31 cellular contexts compared by ENCODE assay signal in the genomic region with DNA sequence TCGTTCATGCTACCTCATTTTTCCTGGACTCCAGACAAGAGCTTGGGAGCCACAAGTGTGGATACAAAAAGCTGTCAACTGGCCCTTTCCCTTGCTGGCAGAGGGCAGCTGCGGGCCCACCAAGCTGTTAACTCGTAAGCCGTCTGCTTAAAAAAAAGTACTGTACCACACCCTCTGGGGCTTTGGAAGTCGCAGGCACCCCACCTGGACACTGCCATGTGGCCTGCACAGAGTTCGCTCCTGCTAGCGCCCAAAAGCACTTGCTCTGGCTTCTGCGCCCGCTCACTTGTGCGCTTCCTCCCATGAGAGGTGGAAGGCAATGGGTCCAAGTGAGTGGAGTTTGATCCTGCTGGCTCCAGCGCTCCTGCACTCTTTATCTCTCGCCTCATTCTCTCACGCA.
"Had no signal": no experiment of that assay in that cellular context is flagged by ENCODE, and none has a peak within 500 bp of the region (broad histone marks: within the 10 kb centered on the region; RNA-seq: fewer than 3 reads in every experiment).

No MANE protein-coding gene starts in this region.

- H3K79me2 ChIP-seq: parathyroid adenoma had no signal

- H2AFZ ChIP-seq: parathyroid adenoma had no signal

- H3K4me1 ChIP-seq: parathyroid adenoma, psoas muscle, right lobe of liver, sigmoid colon, suprapubic skin, testis, tibial artery, transverse colon, upper lobe of right lung, uterus had no signal

- H3K4me3 Mint-ChIP-seq: naive thymus-derived CD8-positive, alpha-beta T cell; natural killer cell treated with Interleukin-12 subunit alpha and Interleukin-12 subunit beta and Interleukin-15 and Interleukin-18, amount 100 ng/mL, for 72 hours; nephron progenitor cell; neural crest cell; stimulated activated memory B cell treated with anti-CD40 and anti-IgM and Interleukin-4, amounts not matched to agents 10 μg/mL and 1 μg/mL and 100 μg/mL, for 72 hours; stimulated activated naive CD8-positive, alpha-beta T cell treated with anti-CD3 and anti-CD28 coated beads, Interleukin-15, amount 100 ng/mL, for 72 hours; type B pancreatic cell had no signal

- ATAC-seq: naive thymus-derived CD8-positive, alpha-beta T cell; natural killer cell treated with Interleukin-12 subunit alpha and Interleukin-12 subunit beta and Interleukin-15 and Interleukin-18, amount 100 ng/mL, for 72 hours; psoas muscle; right cardiac atrium; right lobe of liver; stimulated activated memory B cell treated with anti-CD40 and anti-IgM and Interleukin-4, amounts not matched to agents 10 μg/mL and 1 μg/mL and 100 μg/mL, for 72 hours; stimulated activated naive CD8-positive, alpha-beta T cell treated with anti-CD3 and anti-CD28 coated beads, Interleukin-15, amount 100 ng/mL, for 72 hours; stimulated activated naive CD8-positive, alpha-beta T cell treated with anti-CD3 and anti-CD28 coated beads, Interleukin-15, Interleukin-2, amounts not matched to agents 100 U/mL and 50 U/mL, for 24 hours; upper lobe of right lung had no signal

- H3K27me3 ChIP-seq: neutrophil, ovary, right lobe of liver, sigmoid colon, suprapubic skin, testis, tibial artery, transverse colon, upper lobe of right lung, uterus had no signal

- H3K27ac ChIP-seq: neutrophil, ovary, parathyroid adenoma, psoas muscle, right lobe of liver, sigmoid colon, suprapubic skin, testis, tibial artery, transverse colon, upper lobe of right lung, uterus had no signal

- H3K36me3 ChIP-seq: neutrophil, ovary, right lobe of liver, sigmoid colon, suprapubic skin, tibial artery, transverse colon, upper lobe of right lung, uterus had no signal

- H3K9me3 ChIP-seq: neutrophil, ovary, psoas muscle, right lobe of liver, sigmoid colon, suprapubic skin, testis, tibial artery, transverse colon, upper lobe of right lung, uterus had no signal

- H3K4me3 ChIP-seq: ovary, psoas muscle, right lobe of liver, sigmoid colon, suprapubic skin, testis, tibial artery, transverse colon, upper lobe of right lung, uterus had no signal

- H3K9me3 Mint-ChIP-seq: nephron progenitor cell; neural crest cell; stimulated activated memory B cell treated with anti-CD40 and anti-IgM and Interleukin-4, amounts not matched to agents 10 μg/mL and 1 μg/mL and 100 μg/mL, for 72 hours; type B pancreatic cell had no signal

- H3K27ac Mint-ChIP-seq: natural killer cell treated with Interleukin-12 subunit alpha and Interleukin-12 subunit beta and Interleukin-15 and Interleukin-18, amount 100 ng/mL, for 72 hours; progenitor cell of endocrine pancreas; stimulated activated memory B cell treated with anti-CD40 and anti-IgM and Interleukin-4, amounts not matched to agents 10 μg/mL and 1 μg/mL and 100 μg/mL, for 72 hours; stimulated activated naive CD8-positive, alpha-beta T cell treated with anti-CD3 and anti-CD28 coated beads, Interleukin-15, amount 100 ng/mL, for 72 hours; type B pancreatic cell had no signal

- H3K36me3 Mint-ChIP-seq: naive thymus-derived CD8-positive, alpha-beta T cell; natural killer cell treated with Interleukin-12 subunit alpha and Interleukin-12 subunit beta and Interleukin-15 and Interleukin-18, amount 100 ng/mL, for 72 hours; stimulated activated memory B cell treated with anti-CD40 and anti-IgM and Interleukin-4, amounts not matched to agents 10 μg/mL and 1 μg/mL and 100 μg/mL, for 72 hours; type B pancreatic cell had no signal

- H3K4me1 Mint-ChIP-seq: naive thymus-derived CD8-positive, alpha-beta T cell; nephron progenitor cell; neural crest cell; stimulated activated memory B cell treated with anti-CD40 and anti-IgM and Interleukin-4, amounts not matched to agents 10 μg/mL and 1 μg/mL and 100 μg/mL, for 72 hours; stimulated activated naive CD8-positive, alpha-beta T cell treated with anti-CD3 and anti-CD28 coated beads, Interleukin-15, amount 100 ng/mL, for 72 hours had no signal

- DNase-seq: naive thymus-derived CD8-positive, alpha-beta T cell; nephron progenitor cell; nucleus accumbens; ovary; psoas muscle; right cardiac atrium; right lobe of liver; sigmoid colon; small intestine; stimulated activated CD4-positive, alpha-beta T cell treated with anti-CD3 and anti-CD28 coated beads, Interleukin-12 subunit alpha, Interleukin-12 subunit beta, amount 100 ng/mL, for 4 hours; stimulated activated CD4-positive, alpha-beta T cell treated with anti-CD3 and anti-CD28 coated beads, Interleukin-1b, Interleukin-23, amount 100 ng/mL, for 48 hours; stimulated activated CD4-positive, alpha-beta T cell treated with anti-CD3 and anti-CD28 coated beads, Interleukin-4, amount 100 ng/mL, for 1 hour; stimulated activated CD4-positive, alpha-beta T cell treated with anti-CD3 and anti-CD28 coated beads, Interleukin-4, amount 100 ng/mL, for 4 hours; stimulated activated CD8-positive, alpha-beta memory T cell treated with anti-CD3 and anti-CD28 coated beads, Interleukin-4, amount 100 ng/mL, for 48 hours; stimulated activated naive CD4-positive, alpha-beta T cell; stimulated activated naive CD8-positive, alpha-beta T cell treated with anti-CD3 and anti-CD28 coated beads, Interleukin-15, amount 100 ng/mL, for 72 hours; stimulated activated naive CD8-positive, alpha-beta T cell treated with anti-CD3 and anti-CD28 coated beads, Interleukin-15, Interleukin-2, amounts not matched to agents 100 U/mL and 50 U/mL, for 24 hours; substantia nigra; testis; tibial artery; transverse colon; upper lobe of right lung; uterus had no signal

- H3K27me3 Mint-ChIP-seq: naive thymus-derived CD8-positive, alpha-beta T cell; natural killer cell treated with Interleukin-12 subunit alpha and Interleukin-12 subunit beta and Interleukin-15 and Interleukin-18, amount 100 ng/mL, for 72 hours; progenitor cell of endocrine pancreas; stimulated activated memory B cell treated with anti-CD40 and anti-IgM and Interleukin-4, amounts not matched to agents 10 μg/mL and 1 μg/mL and 100 μg/mL, for 72 hours; stimulated activated naive CD8-positive, alpha-beta T cell treated with anti-CD3 and anti-CD28 coated beads, Interleukin-15, amount 100 ng/mL, for 72 hours; type B pancreatic cell had no signal
